ENCODE assay signal across 2 cellular contexts in genomic region chr10:110873951-110874350, GRCh38.
TF ChIP-seq lines count a peak whose summit lies in the region.

No MANE protein-coding gene starts in this region.

TF ChIP-seq in SK-N-SH, 30 proteins besides CTCF, POLR2A, EP300 and RAD21 (continued from another document):
- TF ChIP-seq IRF3 (IDR thresholded peaks at IDR 0.05; ENCODE audit: low read depth, low read length): no peak
- TF ChIP-seq ELF1 (IDR thresholded peaks at IDR 0.05): no peak
- no peak for TF ChIP-seq SIN3A (IDR thresholded peaks at IDR 0.05; ENCODE audit: borderline replicate concordance, low read depth, low read length)
- TF ChIP-seq NFIC (IDR thresholded peaks at IDR 0.05; ENCODE audit: borderline replicate concordance): no peak
- TF ChIP-seq, protein P1, sequence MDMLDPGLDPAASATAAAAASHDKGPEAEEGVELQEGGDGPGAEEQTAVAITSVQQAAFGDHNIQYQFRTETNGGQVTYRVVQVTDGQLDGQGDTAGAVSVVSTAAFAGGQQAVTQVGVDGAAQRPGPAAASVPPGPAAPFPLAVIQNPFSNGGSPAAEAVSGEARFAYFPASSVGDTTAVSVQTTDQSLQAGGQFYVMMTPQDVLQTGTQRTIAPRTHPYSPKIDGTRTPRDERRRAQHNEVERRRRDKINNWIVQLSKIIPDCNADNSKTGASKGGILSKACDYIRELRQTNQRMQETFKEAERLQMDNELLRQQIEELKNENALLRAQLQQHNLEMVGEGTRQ (IDR thresholded peaks at IDR 0.05; ENCODE audit: borderline replicate concordance, low read depth, low read length): no peak
TF ChIP-seq in SK-N-SH: peak in this region for 0.

TF ChIP-seq in SK-N-SH treated with all-trans-retinoic acid at 6 μM for 48 hours, 23 proteins besides CTCF, POLR2A, EP300 and RAD21 (continued from another document):
- TF ChIP-seq, protein P2, sequence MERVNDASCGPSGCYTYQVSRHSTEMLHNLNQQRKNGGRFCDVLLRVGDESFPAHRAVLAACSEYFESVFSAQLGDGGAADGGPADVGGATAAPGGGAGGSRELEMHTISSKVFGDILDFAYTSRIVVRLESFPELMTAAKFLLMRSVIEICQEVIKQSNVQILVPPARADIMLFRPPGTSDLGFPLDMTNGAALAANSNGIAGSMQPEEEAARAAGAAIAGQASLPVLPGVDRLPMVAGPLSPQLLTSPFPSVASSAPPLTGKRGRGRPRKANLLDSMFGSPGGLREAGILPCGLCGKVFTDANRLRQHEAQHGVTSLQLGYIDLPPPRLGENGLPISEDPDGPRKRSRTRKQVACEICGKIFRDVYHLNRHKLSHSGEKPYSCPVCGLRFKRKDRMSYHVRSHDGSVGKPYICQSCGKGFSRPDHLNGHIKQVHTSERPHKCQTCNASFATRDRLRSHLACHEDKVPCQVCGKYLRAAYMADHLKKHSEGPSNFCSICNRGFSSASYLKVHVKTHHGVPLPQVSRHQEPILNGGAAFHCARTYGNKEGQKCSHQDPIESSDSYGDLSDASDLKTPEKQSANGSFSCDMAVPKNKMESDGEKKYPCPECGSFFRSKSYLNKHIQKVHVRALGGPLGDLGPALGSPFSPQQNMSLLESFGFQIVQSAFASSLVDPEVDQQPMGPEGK (CRISPR knock-in tag; IDR thresholded peaks at IDR 0.05; ENCODE audit: borderline replicate concordance): no peak
- TF ChIP-seq, protein P3, sequence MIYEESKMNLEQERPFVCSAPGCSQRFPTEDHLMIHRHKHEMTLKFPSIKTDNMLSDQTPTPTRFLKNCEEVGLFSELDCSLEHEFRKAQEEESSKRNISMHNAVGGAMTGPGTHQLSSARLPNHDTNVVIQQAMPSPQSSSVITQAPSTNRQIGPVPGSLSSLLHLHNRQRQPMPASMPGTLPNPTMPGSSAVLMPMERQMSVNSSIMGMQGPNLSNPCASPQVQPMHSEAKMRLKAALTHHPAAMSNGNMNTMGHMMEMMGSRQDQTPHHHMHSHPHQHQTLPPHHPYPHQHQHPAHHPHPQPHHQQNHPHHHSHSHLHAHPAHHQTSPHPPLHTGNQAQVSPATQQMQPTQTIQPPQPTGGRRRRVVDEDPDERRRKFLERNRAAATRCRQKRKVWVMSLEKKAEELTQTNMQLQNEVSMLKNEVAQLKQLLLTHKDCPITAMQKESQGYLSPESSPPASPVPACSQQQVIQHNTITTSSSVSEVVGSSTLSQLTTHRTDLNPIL (CRISPR knock-in tag; IDR thresholded peaks at IDR 0.05; ENCODE audit: low read depth): no peak
- TF ChIP-seq, protein P4, sequence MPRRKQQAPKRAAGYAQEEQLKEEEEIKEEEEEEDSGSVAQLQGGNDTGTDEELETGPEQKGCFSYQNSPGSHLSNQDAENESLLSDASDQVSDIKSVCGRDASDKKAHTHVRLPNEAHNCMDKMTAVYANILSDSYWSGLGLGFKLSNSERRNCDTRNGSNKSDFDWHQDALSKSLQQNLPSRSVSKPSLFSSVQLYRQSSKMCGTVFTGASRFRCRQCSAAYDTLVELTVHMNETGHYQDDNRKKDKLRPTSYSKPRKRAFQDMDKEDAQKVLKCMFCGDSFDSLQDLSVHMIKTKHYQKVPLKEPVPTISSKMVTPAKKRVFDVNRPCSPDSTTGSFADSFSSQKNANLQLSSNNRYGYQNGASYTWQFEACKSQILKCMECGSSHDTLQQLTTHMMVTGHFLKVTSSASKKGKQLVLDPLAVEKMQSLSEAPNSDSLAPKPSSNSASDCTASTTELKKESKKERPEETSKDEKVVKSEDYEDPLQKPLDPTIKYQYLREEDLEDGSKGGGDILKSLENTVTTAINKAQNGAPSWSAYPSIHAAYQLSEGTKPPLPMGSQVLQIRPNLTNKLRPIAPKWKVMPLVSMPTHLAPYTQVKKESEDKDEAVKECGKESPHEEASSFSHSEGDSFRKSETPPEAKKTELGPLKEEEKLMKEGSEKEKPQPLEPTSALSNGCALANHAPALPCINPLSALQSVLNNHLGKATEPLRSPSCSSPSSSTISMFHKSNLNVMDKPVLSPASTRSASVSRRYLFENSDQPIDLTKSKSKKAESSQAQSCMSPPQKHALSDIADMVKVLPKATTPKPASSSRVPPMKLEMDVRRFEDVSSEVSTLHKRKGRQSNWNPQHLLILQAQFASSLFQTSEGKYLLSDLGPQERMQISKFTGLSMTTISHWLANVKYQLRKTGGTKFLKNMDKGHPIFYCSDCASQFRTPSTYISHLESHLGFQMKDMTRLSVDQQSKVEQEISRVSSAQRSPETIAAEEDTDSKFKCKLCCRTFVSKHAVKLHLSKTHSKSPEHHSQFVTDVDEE (CRISPR knock-in tag; IDR thresholded peaks at IDR 0.05): no peak
- TF ChIP-seq ZNF8 (CRISPR knock-in tag; IDR thresholded peaks at IDR 0.05): no peak
- TF ChIP-seq, protein P5, sequence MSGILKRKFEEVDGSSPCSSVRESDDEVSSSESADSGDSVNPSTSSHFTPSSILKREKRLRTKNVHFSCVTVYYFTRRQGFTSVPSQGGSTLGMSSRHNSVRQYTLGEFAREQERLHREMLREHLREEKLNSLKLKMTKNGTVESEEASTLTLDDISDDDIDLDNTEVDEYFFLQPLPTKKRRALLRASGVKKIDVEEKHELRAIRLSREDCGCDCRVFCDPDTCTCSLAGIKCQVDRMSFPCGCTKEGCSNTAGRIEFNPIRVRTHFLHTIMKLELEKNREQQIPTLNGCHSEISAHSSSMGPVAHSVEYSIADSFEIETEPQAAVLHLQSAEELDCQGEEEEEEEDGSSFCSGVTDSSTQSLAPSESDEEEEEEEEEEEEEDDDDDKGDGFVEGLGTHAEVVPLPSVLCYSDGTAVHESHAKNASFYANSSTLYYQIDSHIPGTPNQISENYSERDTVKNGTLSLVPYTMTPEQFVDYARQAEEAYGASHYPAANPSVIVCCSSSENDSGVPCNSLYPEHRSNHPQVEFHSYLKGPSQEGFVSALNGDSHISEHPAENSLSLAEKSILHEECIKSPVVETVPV (CRISPR knock-in tag; IDR thresholded peaks at IDR 0.05): no peak
- TF ChIP-seq SNAI2 (CRISPR knock-in tag; IDR thresholded peaks at IDR 0.05): no peak
- TF ChIP-seq GLIS3 (CRISPR knock-in tag; IDR thresholded peaks at IDR 0.05): no peak
